In genomic region chr1:90314533-90314932, GRCh38 we compare ENCODE assay signal across 6 cellular contexts.
"Had no signal": no experiment of that assay in that cellular context is flagged by ENCODE, and none has a peak within 500 bp of the region (broad histone marks: within the 10 kb centered on the region; RNA-seq: fewer than 3 reads in every experiment).

No MANE protein-coding gene starts in this region.

- H3K4me3 Mint-ChIP-seq: GM23338, H9 had no signal

- ATAC-seq: GM23338, HepG2 had no signal

- DNase-seq: H9, HCEC 1CT, KBM-7 had no signal

- H3K27ac Mint-ChIP-seq: GM23338, H9, IgD-negative memory B cell had no signal

- H3K4me1 Mint-ChIP-seq: GM23338, H9, IgD-negative memory B cell had no signal

- H3K9me3 Mint-ChIP-seq: GM23338, H9 had no signal

- H3K36me3 Mint-ChIP-seq: IgD-negative memory B cell had no signal

- H2AFZ ChIP-seq: GM23338 had no signal

- H3K4me3 ChIP-seq: GM23338 had no signal

- H3K4me2 ChIP-seq: GM23338 had no signal

- H3K27me3 Mint-ChIP-seq: IgD-negative memory B cell had no signal
